20 cellular contexts compared by ENCODE assay signal in the genomic region with DNA sequence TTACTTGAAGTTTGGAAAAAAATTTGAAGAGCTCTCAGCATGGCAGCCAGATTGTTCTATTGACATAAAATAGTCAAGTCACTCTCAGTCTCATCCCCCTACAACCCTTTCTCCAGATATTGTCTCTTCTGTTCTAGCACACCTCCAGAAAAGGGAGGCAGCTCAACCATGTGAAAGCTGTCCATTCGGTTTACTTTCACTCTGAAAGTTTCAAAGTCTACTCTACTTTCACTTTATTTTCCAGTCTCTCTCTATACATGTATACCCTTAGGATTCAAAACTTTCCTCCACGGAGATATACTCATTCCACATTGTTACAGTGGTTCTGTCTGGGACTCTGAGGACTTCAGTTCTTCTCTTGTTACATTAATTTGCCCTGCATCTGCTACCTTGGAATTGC.
A peak's percentile ranks its signal among the peaks of the same experiment; 100 is the strongest.
DNase-seq lines count a peak whose midpoint lies in the region; ATAC-seq and TF ChIP-seq lines count a peak whose summit lies in the region.
"Had no signal": no experiment of that assay in that cellular context is flagged by ENCODE, and none has a peak within 500 bp of the region (broad histone marks: within the 10 kb centered on the region; RNA-seq: fewer than 3 reads in every experiment).

No MANE protein-coding gene starts in this region.

- DNase-seq in SK-N-SH (no peak), left lobe of liver (ENCODE audit: low spot score) (no peak), NK-92 (lab: John Stamatoyannopoulos, UW; ENCODE audit: unreplicated experiment) (no peak), vagina (ENCODE audit: extremely low spot score in 2 of 2) (no peak)
- DNase-seq: ACHN; AML-193; BE2C; CD4-positive, alpha-beta T cell; CD8-positive, alpha-beta memory T cell; DMS 273 treated with DMSO at 0.1 percent for 48 hours; DMS79; EL; GDM1; GOT3 had no signal

- H3K9me2 ChIP-seq in SK-N-SH, result no peaks in the 10 kb centered on the region

- POLR2A ChIA-PET in SK-N-SH (lab: Yijun Ruan, JAX), result no interaction called here

- 0 out of 4 replicates have a peak overlapping the region, but pooled peaks of 1 of the 2 experiments have one; percentile 1 for H3K4me3 ChIP-seq in SK-N-SH (ENCODE audit: low read depth in 2 of 2, low read length in 1 of 2)
- no peak overlapping the region for H3K4me3 ChIP-seq in OCI-LY3 (ENCODE audit: low read length)
- H3K4me3 ChIP-seq in vagina, result no peak overlapping the region
- H3K4me3 ChIP-seq: BLaER1 treated with 17β-estradiol and CSF1 and Interleukin-3, amounts not matched to agents 10 nM and 100 nM; GM12878; HAP-1 had no signal

- H3K4me2 ChIP-seq in SK-N-SH, result no peak overlapping the region
- no peak overlapping the region for H3K4me2 ChIP-seq in OCI-LY3 (ENCODE audit: low read length)
- H3K4me2 ChIP-seq: BLaER1 treated with 17β-estradiol and CSF1 and Interleukin-3, amounts not matched to agents 10 nM and 100 nM had no signal

- 41% methylated on average over 2 of the region's 2 CpGs for WGBS in SK-N-SH (ENCODE audit: low lambda C conversion rate)

- H3K27me3 ChIP-seq in SK-N-SH (ENCODE audit: insufficient read depth), result no peaks in the 10 kb centered on the region
- H3K27me3 ChIP-seq in OCI-LY3 (ENCODE audit: low read depth, low read length), result no peaks in the 10 kb centered on the region
- no peaks in the 10 kb centered on the region for H3K27me3 ChIP-seq in vagina
- H3K27me3 ChIP-seq: BE2C; BLaER1 treated with 17β-estradiol and CSF1 and Interleukin-3, amounts not matched to agents 10 nM and 100 nM had no signal

- H3K4me1 ChIP-seq in SK-N-SH (ENCODE audit: control insufficient read depth in 1 of 2, insufficient read depth in 2 of 2, low read depth in 1 of 2, low read length in 1 of 2), result no peaks in the 10 kb centered on the region
- no peaks in the 10 kb centered on the region for H3K4me1 ChIP-seq in OCI-LY3 (ENCODE audit: low read length)
- H3K4me1 ChIP-seq in vagina, result no peaks in the 10 kb centered on the region
- H3K4me1 ChIP-seq: BE2C; BLaER1 treated with 17β-estradiol and CSF1 and Interleukin-3, amounts not matched to agents 10 nM and 100 nM; HAP-1 had no signal

- CTCF ChIA-PET in SK-N-SH (lab: Yijun Ruan, JAX), result no interaction called here

- H2AFZ ChIP-seq in SK-N-SH (ENCODE audit: low read depth) (0 out of 2 replicates have a peak overlapping the region, but pooled peaks have one; percentile 9), OCI-LY3 (ENCODE audit: low read depth, low read length) (0 out of 2 replicates have a peak overlapping the region, but pooled peaks have one; percentile 8)

- TF ChIP-seq EP300 in SK-N-SH (IDR thresholded peaks at IDR 0.05; ENCODE audit: borderline replicate concordance in 1 of 2, low read depth in 1 of 2, low read length in 1 of 2), result no peak

- no peaks in the 10 kb centered on the region for H3F3A ChIP-seq in SK-N-SH (replicated peaks; ENCODE audit: insufficient read depth)

- H3K27ac ChIP-seq in SK-N-SH (ENCODE audit: low read depth in 2 of 2, low read length in 1 of 2) (no peak overlapping the region), OCI-LY3 (ENCODE audit: low read length) (no peak overlapping the region), vagina (no peak overlapping the region)
- H3K27ac ChIP-seq: 22Rv1; BLaER1 treated with 17β-estradiol and CSF1 and Interleukin-3, amounts not matched to agents 10 nM and 100 nM had no signal

- no peak for TF ChIP-seq RAD21 in SK-N-SH (IDR thresholded peaks at IDR 0.05; ENCODE audit: low read length)

- intact Hi-C loops in vagina (cut with DNase I), result no loop called here

- ATAC-seq in SK-N-SH treated with all-trans-retinoic acid at 6 μM for 48 hours (no peak), left lobe of liver (peak; percentile 65)
- ATAC-seq: GM12878 had no signal

- H4K20me1 ChIP-seq in SK-N-SH (ENCODE audit: insufficient read depth) (no peaks in the 10 kb centered on the region), OCI-LY3 (ENCODE audit: insufficient read depth, low read length) (no peaks in the 10 kb centered on the region)
- H4K20me1 ChIP-seq: BLaER1 treated with 17β-estradiol and CSF1 and Interleukin-3, amounts not matched to agents 10 nM and 100 nM had no signal

- TF ChIP-seq CTCF in SK-N-SH (IDR thresholded peaks at IDR 0.05) (no peak), OCI-LY3 (IDR thresholded peaks at IDR 0.05; ENCODE audit: low read depth, low read length) (no peak), vagina (IDR thresholded peaks at IDR 0.05) (no peak)

- H3K9ac ChIP-seq in SK-N-SH, result no peak overlapping the region
- no peak overlapping the region for H3K9ac ChIP-seq in OCI-LY3 (ENCODE audit: low read length)
- H3K9ac ChIP-seq: BLaER1 treated with 17β-estradiol and CSF1 and Interleukin-3, amounts not matched to agents 10 nM and 100 nM had no signal

- no peak for TF ChIP-seq POLR2A in vagina (IDR thresholded peaks at IDR 0.05)

- no peaks in the 10 kb centered on the region for H3K79me2 ChIP-seq in SK-N-SH (ENCODE audit: insufficient read depth)
- H3K79me2 ChIP-seq in OCI-LY3 (ENCODE audit: low read length), result no peaks in the 10 kb centered on the region

- H3K36me3 ChIP-seq in SK-N-SH (replicated peaks in 1 of 2; ENCODE audit: control insufficient read depth in 1 of 2, insufficient read depth in 2 of 2, low read length in 1 of 2) (no peaks in the 10 kb centered on the region), OCI-LY3 (replicated peaks; ENCODE audit: low read depth, low read length) (no peaks in the 10 kb centered on the region), vagina (no peaks in the 10 kb centered on the region)
- H3K36me3 ChIP-seq: BE2C; BLaER1 treated with 17β-estradiol and CSF1 and Interleukin-3, amounts not matched to agents 10 nM and 100 nM; HAP-1 had no signal

- H3K9me3 ChIP-seq in SK-N-SH (no peaks in the 10 kb centered on the region), OCI-LY3 (ENCODE audit: insufficient read depth, low read length) (no peaks in the 10 kb centered on the region), vagina (no peaks in the 10 kb centered on the region)
- H3K9me3 ChIP-seq: BE2C, HAP-1 had no signal

TF ChIP-seq in SK-N-SH, 30 proteins besides CTCF, POLR2A, EP300 and RAD21 (continues in another document):
- no peak for TF ChIP-seq JUND (IDR thresholded peaks at IDR 0.05)
- TF ChIP-seq, protein P1, sequence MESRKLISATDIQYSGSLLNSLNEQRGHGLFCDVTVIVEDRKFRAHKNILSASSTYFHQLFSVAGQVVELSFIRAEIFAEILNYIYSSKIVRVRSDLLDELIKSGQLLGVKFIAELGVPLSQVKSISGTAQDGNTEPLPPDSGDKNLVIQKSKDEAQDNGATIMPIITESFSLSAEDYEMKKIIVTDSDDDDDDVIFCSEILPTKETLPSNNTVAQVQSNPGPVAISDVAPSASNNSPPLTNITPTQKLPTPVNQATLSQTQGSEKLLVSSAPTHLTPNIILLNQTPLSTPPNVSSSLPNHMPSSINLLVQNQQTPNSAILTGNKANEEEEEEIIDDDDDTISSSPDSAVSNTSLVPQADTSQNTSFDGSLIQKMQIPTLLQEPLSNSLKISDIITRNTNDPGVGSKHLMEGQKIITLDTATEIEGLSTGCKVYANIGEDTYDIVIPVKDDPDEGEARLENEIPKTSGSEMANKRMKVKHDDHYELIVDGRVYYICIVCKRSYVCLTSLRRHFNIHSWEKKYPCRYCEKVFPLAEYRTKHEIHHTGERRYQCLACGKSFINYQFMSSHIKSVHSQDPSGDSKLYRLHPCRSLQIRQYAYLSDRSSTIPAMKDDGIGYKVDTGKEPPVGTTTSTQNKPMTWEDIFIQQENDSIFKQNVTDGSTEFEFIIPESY (IDR thresholded peaks at IDR 0.05; ENCODE audit: borderline replicate concordance, low read depth), result no peak
- TF ChIP-seq TEAD4 (IDR thresholded peaks at IDR 0.05; ENCODE audit: borderline replicate concordance, insufficient read depth), result no peak
- TF ChIP-seq NFIC (IDR thresholded peaks at IDR 0.05; ENCODE audit: borderline replicate concordance), result no peak
- TF ChIP-seq, protein P2, sequence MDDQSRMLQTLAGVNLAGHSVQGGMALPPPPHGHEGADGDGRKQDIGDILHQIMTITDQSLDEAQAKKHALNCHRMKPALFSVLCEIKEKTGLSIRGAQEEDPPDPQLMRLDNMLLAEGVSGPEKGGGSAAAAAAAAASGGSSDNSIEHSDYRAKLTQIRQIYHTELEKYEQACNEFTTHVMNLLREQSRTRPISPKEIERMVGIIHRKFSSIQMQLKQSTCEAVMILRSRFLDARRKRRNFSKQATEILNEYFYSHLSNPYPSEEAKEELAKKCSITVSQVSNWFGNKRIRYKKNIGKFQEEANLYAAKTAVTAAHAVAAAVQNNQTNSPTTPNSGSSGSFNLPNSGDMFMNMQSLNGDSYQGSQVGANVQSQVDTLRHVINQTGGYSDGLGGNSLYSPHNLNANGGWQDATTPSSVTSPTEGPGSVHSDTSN (IDR thresholded peaks at IDR 0.05), result no peak
- no peak for TF ChIP-seq YY1 (IDR thresholded peaks at IDR 0.05; ENCODE audit: low read depth)

TF ChIP-seq in SK-N-SH treated with all-trans-retinoic acid at 6 μM for 48 hours, 23 proteins besides CTCF, POLR2A, EP300 and RAD21:
- TF ChIP-seq CSDC2 (CRISPR knock-in tag; IDR thresholded peaks at IDR 0.05) (no peak), TOX (CRISPR knock-in tag; IDR thresholded peaks at IDR 0.05; ENCODE audit: borderline replicate concordance) (no peak)
